In the genomic region with DNA sequence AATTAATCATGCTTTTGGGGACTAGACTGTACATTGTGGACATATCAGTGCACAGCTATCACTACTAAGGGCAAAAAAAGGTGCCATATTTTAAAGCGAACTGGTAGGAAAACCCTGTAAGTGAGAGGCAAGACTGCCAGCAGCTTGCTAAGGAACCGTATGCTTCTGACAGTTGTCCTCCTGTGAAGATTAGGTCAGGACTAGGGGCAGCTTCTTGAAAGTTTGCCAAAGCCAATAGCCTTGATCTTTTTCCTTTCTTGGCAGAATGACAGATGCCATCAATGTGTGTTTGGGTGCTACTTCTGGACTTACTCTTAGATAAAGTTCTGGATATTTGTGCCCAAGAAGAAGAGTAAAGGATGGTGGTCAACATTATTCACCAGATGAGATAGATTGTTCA, we compare ENCODE assay signal across 2 cellular contexts.
TF ChIP-seq lines count a peak whose summit lies in the region.

No MANE protein-coding gene starts in this region.

TF ChIP-seq in HepG2, 621 proteins besides CTCF, POLR2A, EP300 and RAD21:
- no peak for TF ChIP-seq TAF15 (IDR thresholded peaks at IDR 0.05; ENCODE audit: low read depth, low read length, poor library complexity, severe bottlenecking)
- TF ChIP-seq ZNF552 (CRISPR knock-in tag; IDR thresholded peaks at IDR 0.05; ENCODE audit: borderline replicate concordance): no peak
- TF ChIP-seq, protein P1, sequence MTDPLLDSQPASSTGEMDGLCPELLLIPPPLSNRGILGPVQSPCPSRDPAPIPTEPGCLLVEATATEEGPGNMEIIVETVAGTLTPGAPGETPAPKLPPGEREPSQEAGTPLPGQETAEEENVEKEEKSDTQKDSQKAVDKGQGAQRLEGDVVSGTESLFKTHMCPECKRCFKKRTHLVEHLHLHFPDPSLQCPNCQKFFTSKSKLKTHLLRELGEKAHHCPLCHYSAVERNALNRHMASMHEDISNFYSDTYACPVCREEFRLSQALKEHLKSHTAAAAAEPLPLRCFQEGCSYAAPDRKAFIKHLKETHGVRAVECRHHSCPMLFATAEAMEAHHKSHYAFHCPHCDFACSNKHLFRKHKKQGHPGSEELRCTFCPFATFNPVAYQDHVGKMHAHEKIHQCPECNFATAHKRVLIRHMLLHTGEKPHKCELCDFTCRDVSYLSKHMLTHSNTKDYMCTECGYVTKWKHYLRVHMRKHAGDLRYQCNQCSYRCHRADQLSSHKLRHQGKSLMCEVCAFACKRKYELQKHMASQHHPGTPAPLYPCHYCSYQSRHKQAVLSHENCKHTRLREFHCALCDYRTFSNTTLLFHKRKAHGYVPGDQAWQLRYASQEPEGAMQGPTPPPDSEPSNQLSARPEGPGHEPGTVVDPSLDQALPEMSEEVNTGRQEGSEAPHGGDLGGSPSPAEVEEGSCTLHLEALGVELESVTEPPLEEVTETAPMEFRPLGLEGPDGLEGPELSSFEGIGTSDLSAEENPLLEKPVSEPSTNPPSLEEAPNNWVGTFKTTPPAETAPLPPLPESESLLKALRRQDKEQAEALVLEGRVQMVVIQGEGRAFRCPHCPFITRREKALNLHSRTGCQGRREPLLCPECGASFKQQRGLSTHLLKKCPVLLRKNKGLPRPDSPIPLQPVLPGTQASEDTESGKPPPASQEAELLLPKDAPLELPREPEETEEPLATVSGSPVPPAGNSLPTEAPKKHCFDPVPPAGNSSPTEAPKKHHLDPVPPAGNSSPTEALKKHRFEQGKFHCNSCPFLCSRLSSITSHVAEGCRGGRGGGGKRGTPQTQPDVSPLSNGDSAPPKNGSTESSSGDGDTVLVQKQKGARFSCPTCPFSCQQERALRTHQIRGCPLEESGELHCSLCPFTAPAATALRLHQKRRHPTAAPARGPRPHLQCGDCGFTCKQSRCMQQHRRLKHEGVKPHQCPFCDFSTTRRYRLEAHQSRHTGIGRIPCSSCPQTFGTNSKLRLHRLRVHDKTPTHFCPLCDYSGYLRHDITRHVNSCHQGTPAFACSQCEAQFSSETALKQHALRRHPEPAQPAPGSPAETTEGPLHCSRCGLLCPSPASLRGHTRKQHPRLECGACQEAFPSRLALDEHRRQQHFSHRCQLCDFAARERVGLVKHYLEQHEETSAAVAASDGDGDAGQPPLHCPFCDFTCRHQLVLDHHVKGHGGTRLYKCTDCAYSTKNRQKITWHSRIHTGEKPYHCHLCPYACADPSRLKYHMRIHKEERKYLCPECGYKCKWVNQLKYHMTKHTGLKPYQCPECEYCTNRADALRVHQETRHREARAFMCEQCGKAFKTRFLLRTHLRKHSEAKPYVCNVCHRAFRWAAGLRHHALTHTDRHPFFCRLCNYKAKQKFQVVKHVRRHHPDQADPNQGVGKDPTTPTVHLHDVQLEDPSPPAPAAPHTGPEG (CRISPR knock-in tag; IDR thresholded peaks at IDR 0.05): no peak
- TF ChIP-seq ZKSCAN5 (CRISPR knock-in tag; IDR thresholded peaks at IDR 0.05): no peak
- no peak for TF ChIP-seq SMAD3 (CRISPR knock-in tag; IDR thresholded peaks at IDR 0.05)
- TF ChIP-seq GATAD2A (CRISPR knock-in tag; IDR thresholded peaks at IDR 0.05): no peak
- TF ChIP-seq, protein P2, sequence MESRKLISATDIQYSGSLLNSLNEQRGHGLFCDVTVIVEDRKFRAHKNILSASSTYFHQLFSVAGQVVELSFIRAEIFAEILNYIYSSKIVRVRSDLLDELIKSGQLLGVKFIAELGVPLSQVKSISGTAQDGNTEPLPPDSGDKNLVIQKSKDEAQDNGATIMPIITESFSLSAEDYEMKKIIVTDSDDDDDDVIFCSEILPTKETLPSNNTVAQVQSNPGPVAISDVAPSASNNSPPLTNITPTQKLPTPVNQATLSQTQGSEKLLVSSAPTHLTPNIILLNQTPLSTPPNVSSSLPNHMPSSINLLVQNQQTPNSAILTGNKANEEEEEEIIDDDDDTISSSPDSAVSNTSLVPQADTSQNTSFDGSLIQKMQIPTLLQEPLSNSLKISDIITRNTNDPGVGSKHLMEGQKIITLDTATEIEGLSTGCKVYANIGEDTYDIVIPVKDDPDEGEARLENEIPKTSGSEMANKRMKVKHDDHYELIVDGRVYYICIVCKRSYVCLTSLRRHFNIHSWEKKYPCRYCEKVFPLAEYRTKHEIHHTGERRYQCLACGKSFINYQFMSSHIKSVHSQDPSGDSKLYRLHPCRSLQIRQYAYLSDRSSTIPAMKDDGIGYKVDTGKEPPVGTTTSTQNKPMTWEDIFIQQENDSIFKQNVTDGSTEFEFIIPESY (CRISPR knock-in tag; IDR thresholded peaks at IDR 0.05): no peak
- TF ChIP-seq MTA3 (CRISPR knock-in tag; IDR thresholded peaks at IDR 0.05): no peak
- TF ChIP-seq SOX6 (IDR thresholded peaks at IDR 0.05): no peak
- TF ChIP-seq SOX6 (CRISPR knock-in tag; IDR thresholded peaks at IDR 0.05): no peak
- no peak for TF ChIP-seq ZNF501 (CRISPR knock-in tag; IDR thresholded peaks at IDR 0.05)

TF ChIP-seq in GM23338, 12 proteins besides CTCF, POLR2A, EP300 and RAD21:
- TF ChIP-seq, protein P3, sequence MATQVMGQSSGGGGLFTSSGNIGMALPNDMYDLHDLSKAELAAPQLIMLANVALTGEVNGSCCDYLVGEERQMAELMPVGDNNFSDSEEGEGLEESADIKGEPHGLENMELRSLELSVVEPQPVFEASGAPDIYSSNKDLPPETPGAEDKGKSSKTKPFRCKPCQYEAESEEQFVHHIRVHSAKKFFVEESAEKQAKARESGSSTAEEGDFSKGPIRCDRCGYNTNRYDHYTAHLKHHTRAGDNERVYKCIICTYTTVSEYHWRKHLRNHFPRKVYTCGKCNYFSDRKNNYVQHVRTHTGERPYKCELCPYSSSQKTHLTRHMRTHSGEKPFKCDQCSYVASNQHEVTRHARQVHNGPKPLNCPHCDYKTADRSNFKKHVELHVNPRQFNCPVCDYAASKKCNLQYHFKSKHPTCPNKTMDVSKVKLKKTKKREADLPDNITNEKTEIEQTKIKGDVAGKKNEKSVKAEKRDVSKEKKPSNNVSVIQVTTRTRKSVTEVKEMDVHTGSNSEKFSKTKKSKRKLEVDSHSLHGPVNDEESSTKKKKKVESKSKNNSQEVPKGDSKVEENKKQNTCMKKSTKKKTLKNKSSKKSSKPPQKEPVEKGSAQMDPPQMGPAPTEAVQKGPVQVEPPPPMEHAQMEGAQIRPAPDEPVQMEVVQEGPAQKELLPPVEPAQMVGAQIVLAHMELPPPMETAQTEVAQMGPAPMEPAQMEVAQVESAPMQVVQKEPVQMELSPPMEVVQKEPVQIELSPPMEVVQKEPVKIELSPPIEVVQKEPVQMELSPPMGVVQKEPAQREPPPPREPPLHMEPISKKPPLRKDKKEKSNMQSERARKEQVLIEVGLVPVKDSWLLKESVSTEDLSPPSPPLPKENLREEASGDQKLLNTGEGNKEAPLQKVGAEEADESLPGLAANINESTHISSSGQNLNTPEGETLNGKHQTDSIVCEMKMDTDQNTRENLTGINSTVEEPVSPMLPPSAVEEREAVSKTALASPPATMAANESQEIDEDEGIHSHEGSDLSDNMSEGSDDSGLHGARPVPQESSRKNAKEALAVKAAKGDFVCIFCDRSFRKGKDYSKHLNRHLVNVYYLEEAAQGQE (IDR thresholded peaks at IDR 0.05; ENCODE audit: unreplicated experiment): no peak
- no peak for TF ChIP-seq CREB1 (CRISPR knock-in tag; IDR thresholded peaks at IDR 0.05; ENCODE audit: low read depth)
